8 cellular contexts compared by ENCODE assay signal in the genomic region with DNA sequence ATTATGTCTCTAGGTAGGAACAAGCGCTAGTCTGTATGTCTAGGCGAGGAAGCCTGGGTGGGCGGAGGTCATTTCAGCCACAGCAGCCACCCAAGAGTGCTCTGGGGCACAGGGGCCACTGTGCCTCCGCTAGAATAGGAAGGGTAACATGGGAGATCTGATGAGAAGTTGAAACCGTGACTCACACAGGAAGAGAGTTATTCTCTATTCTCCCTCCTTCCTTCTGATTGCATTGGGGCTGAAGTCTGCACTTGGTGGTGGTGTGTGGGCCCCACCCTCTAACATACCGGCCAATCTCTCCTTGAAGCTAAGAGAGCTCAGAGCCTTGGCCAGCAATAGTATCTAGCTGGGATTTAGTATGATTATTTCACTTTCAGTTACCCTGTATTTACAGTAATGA. TPM values are rescaled to one million over a fixed set of nuclear protein-coding genes. Genes with fewer than 3 reads are reported as not detected.
DNase-seq lines count a peak whose midpoint lies in the region; ATAC-seq, FAIRE-seq and TF ChIP-seq lines count a peak whose summit lies in the region.

No MANE protein-coding gene starts in this region.

- H3K4ac ChIP-seq in mesendoderm (ENCODE audit: low read depth, low read length): no peak overlapping the region

- 0 out of 2 replicates have a peak, but pooled peaks have one; percentile 37 for TF ChIP-seq POLR2A in GM12891 (IDR thresholded peaks at IDR 0.05; ENCODE audit: low read depth, low read length)
- TF ChIP-seq POLR2A in stomach (IDR thresholded peaks at IDR 0.05): no peak

- peaks cover 9% of the 10 kb centered on the region for H3K4me1 ChIP-seq in astrocyte (ENCODE audit: insufficient read depth, low read length)
- no peaks in the 10 kb centered on the region for H3K4me1 ChIP-seq in mesendoderm (ENCODE audit: control insufficient read depth, low read depth, low read length)
- peaks cover 0 to 9% (median 2%) of the 10 kb centered on the region in 4 donors for H3K4me1 ChIP-seq in stomach

- peak; percentile 91 for ATAC-seq in GM21381 (IDR thresholded peaks at IDR 0.05; ENCODE audit: unreplicated experiment)
- peak; percentile 45 for ATAC-seq in HG03520 (IDR thresholded peaks at IDR 0.05; ENCODE audit: unreplicated experiment)

- no CpG with 5 or more reads among the region's 6 CpGs for WGBS in mesendoderm (ENCODE audit: extremely low coverage, insufficient coverage, low lambda C conversion rate)
- WGBS in stomach, 5 donors: 70 to 86% (median 80%) methylated on average over 6 of the region's 6 CpGs

- peaks cover 4% of the 10 kb centered on the region for H3K36me3 Mint-ChIP-seq in astrocyte (ENCODE audit: low read depth, unreplicated experiment)

- H3K9ac ChIP-seq in astrocyte (ENCODE audit: low read length): no peak overlapping the region
- H3K9ac ChIP-seq in mesendoderm (ENCODE audit: low read length): no peak overlapping the region

- FAIRE-seq in GM12891 (lab: Jason Lieb, UNC) (peak; percentile 98), astrocyte (lab: Jason Lieb, UNC) (no peak)

- H4K20me1 ChIP-seq in astrocyte (ENCODE audit: insufficient read depth, low read length): no peaks in the 10 kb centered on the region

- TF ChIP-seq CTCF in astrocyte (IDR thresholded peaks at IDR 0.05; ENCODE audit: insufficient read depth, low read depth, low read length): no peak
- TF ChIP-seq CTCF in stomach (IDR thresholded peaks at IDR 0.05): no peak

- H3K18ac ChIP-seq in mesendoderm (ENCODE audit: low read length): no peak overlapping the region

- H3K79me1 ChIP-seq in mesendoderm (ENCODE audit: low read length): no peaks in the 10 kb centered on the region

- no peak overlapping the region for H3K4me3 Mint-ChIP-seq in astrocyte (ENCODE audit: unreplicated experiment)

- no peak overlapping the region for H4K8ac ChIP-seq in mesendoderm (ENCODE audit: low read depth, low read length)

- H3K79me2 ChIP-seq in astrocyte (ENCODE audit: insufficient read depth, low read length): no peaks in the 10 kb centered on the region
- no peaks in the 10 kb centered on the region for H3K79me2 ChIP-seq in mesendoderm (ENCODE audit: control insufficient read depth, insufficient read depth, low read length)

- no peak overlapping the region for H4K5ac ChIP-seq in mesendoderm (ENCODE audit: low read length)

- no peak overlapping the region for H2BK5ac ChIP-seq in mesendoderm (ENCODE audit: low read length)

- no peaks in the 10 kb centered on the region for H3K27me3 ChIP-seq in astrocyte (ENCODE audit: insufficient read depth, low read length)
- H3K27me3 ChIP-seq in mesendoderm (ENCODE audit: insufficient read depth, low read length, poor library complexity): no peaks in the 10 kb centered on the region
- H3K27me3 ChIP-seq in stomach: no peaks in the 10 kb centered on the region

- H3K4me3 ChIP-seq in astrocyte (ENCODE audit: insufficient read depth, low read depth, low read length) (no peak overlapping the region), mesendoderm (ENCODE audit: low read length) (no peak overlapping the region), stomach (no peak overlapping the region)

- H3K23ac ChIP-seq in mesendoderm (ENCODE audit: low read length): no peak overlapping the region

- H3K36me3 ChIP-seq in astrocyte (ENCODE audit: insufficient read depth, low read length) (peaks cover 3% of the 10 kb centered on the region), mesendoderm (ENCODE audit: control insufficient read depth, insufficient read depth, low read length) (no peaks in the 10 kb centered on the region), stomach (peaks cover 4 to 55% (median 36%) of the 10 kb centered on the region in 4 donors)

- H3K9me3 ChIP-seq in astrocyte (ENCODE audit: insufficient read depth, low read depth, low read length): no peaks in the 10 kb centered on the region
- no peaks in the 10 kb centered on the region for H3K9me3 ChIP-seq in stomach

- H2BK120ac ChIP-seq in mesendoderm (ENCODE audit: low read depth, low read length): no peak overlapping the region

- H3K27ac ChIP-seq in astrocyte (ENCODE audit: low read depth, low read length): no peak overlapping the region
- no peak overlapping the region for H3K27ac ChIP-seq in mesendoderm (ENCODE audit: low read depth, low read length)
- H3K27ac ChIP-seq in stomach: no peak overlapping the region

- intact Hi-C loops in stomach (cut with DNase I; ENCODE audit: low total_unique reads): no loop called here

- TF ChIP-seq EP300 in stomach (IDR thresholded peaks at IDR 0.05): no peak

- H3K56ac ChIP-seq in mesendoderm (ENCODE audit: low read length): no peak overlapping the region

- no peaks in the 10 kb centered on the region for H3K27me3 Mint-ChIP-seq in astrocyte (ENCODE audit: low read depth, unreplicated experiment)

- H3K4me1 Mint-ChIP-seq in astrocyte (ENCODE audit: low read depth, unreplicated experiment): peaks cover 6% of the 10 kb centered on the region

- H3K27ac Mint-ChIP-seq in astrocyte (ENCODE audit: unreplicated experiment): no peak overlapping the region

- no peak overlapping the region for H2AFZ ChIP-seq in astrocyte (ENCODE audit: low read depth, low read length)

- H2BK15ac ChIP-seq in mesendoderm (replicated peaks; ENCODE audit: low read depth): no peak overlapping the region

- H3K9me3 Mint-ChIP-seq in astrocyte (ENCODE audit: unreplicated experiment): no peaks in the 10 kb centered on the region

- no peak overlapping the region for H2AK5ac ChIP-seq in mesendoderm (ENCODE audit: low read length)

- peak overlapping the region; percentile 2 for H3K4me2 ChIP-seq in astrocyte (ENCODE audit: low read length)
- H3K4me2 ChIP-seq in mesendoderm (ENCODE audit: low read length): no peak overlapping the region

- peak; percentile 64 for DNase-seq in GM12891 (ENCODE audit: insufficient read length, low spot score)
- DNase-seq in astrocyte (ENCODE audit: low read depth): peak; percentile 30
- no peak for DNase-seq in NCI-H146 (lab: John Stamatoyannopoulos, UW)
- DNase-seq in mesendoderm: no peak
- DNase-seq in stomach: no peak
- DNase-seq in stimulated activated naive CD4-positive, alpha-beta T cell treated with Interleukin-2 at 50 U/mL for 16 hours (lab: John Stamatoyannopoulos, UW): no peak

TF ChIP-seq in GM12891, 5 proteins besides CTCF, POLR2A, EP300 and RAD21:
- TF ChIP-seq SPI1 (IDR thresholded peaks at IDR 0.05; ENCODE audit: low read depth, low read length) (peak; percentile 23; the same call in 1 of the 2 replicates), TAF1 (IDR thresholded peaks at IDR 0.05; ENCODE audit: low read depth, low read length) (no peak), POLR2AphosphoS5 (IDR thresholded peaks at IDR 0.05; ENCODE audit: low read depth, low read length) (0 out of 2 replicates have a peak, but pooled peaks have one; percentile 27), POU2F2 (IDR thresholded peaks at IDR 0.05; ENCODE audit: low read depth, low read length) (0 out of 2 replicates have a peak, but pooled peaks have one; percentile 32), PAX5 (IDR thresholded peaks at IDR 0.05; ENCODE audit: insufficient read depth, low read length, severe bottlenecking) (no peak)
TF ChIP-seq in GM12891: peak in this region for 3.

RNA-seq across cellular contexts. Expression of gene GGACT, which starts 20.3 kb away (rescaled TPM):
- polyA plus RNA-seq in GM12891 (2012; ENCODE audit: low read depth, missing spikeins): 6.5 TPM
- total RNA-seq in astrocyte: 7.7 and 7.9 TPM in 2 replicates
- polyA plus RNA-seq in mesendoderm (2013, experiment 1 of 2): 0.94 TPM
- 0.63 TPM for polyA plus RNA-seq in mesendoderm (2013, experiment 2 of 2)
- 10 to 100 TPM in 1 of 5 donors, 1 to 10 TPM in 4; 1.8 to 13.2 (median 7.6) TPM for total RNA-seq in stomach
- polyA plus RNA-seq in stomach: 1 to 10 TPM; 1.4 to 7.6 (median 2.9) TPM

Comparison
In these comparisons a context has a peak if more than half of its experiments do, and no peak if none do; other contexts are left out.
1. DNase-seq: peak in GM12891 (single experiment) and astrocyte (single experiment); none in NCI-H146 (single experiment), mesendoderm (single experiment), stomach (single experiment) and stimulated activated naive CD4-positive, alpha-beta T cell treated with Interleukin-2 at 50 U/mL for 16 hours (single experiment).